8 cellular contexts compared by ENCODE assay signal in genomic region chr2:231198291-231199173, GRCh38. TPM values are rescaled to one million over a fixed set of nuclear protein-coding genes. Genes with fewer than 3 reads are reported as not detected.
A peak's percentile ranks its signal among the peaks of the same experiment; 100 is the strongest.
DNase-seq lines count a peak whose midpoint lies in the region; ATAC-seq and TF ChIP-seq lines count a peak whose summit lies in the region.

A gene with protein sequence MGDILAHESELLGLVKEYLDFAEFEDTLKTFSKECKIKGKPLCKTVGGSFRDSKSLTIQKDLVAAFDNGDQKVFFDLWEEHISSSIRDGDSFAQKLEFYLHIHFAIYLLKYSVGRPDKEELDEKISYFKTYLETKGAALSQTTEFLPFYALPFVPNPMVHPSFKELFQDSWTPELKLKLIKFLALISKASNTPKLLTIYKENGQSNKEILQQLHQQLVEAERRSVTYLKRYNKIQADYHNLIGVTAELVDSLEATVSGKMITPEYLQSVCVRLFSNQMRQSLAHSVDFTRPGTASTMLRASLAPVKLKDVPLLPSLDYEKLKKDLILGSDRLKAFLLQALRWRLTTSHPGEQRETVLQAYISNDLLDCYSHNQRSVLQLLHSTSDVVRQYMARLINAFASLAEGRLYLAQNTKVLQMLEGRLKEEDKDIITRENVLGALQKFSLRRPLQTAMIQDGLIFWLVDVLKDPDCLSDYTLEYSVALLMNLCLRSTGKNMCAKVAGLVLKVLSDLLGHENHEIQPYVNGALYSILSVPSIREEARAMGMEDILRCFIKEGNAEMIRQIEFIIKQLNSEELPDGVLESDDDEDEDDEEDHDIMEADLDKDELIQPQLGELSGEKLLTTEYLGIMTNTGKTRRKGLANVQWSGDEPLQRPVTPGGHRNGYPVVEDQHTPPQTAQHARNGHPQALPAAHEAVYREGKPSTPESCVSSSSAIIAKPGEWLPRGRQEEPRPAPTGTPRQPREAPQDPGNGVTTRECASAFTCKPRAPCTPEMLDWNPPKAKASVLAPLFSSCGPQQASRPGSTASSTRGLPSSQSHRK (plus strand): TSS chr2:231198631. CDS start chr2:231206239, 7,608 bp downstream.

- intact Hi-C loops in IMR-90 (cut with micrococcal nuclease), result loop anchor here (2.0 kb wide), 1 partner anchor 24 kb away; no protein-coding TSS in a partner anchor
- intact Hi-C loops in natural killer cell (cut with micrococcal nuclease), result no loop called here

- dilution Hi-C loops in IMR-90 (cut with HindIII; ENCODE audit: low sequenced_read_pairs, unreplicated experiment), result no loop called here

- H3K23ac ChIP-seq in IMR-90 (ENCODE audit: low read depth, low read length), result peak within 1 kb of the TSS; percentile 94

- H3K9ac ChIP-seq in IMR-90 (ENCODE audit: low read depth, low read length), result peak within 1 kb of the TSS; percentile 96

- H2BK5ac ChIP-seq in IMR-90 (ENCODE audit: low read depth, low read length, poor library complexity, severe bottlenecking), result peak within 1 kb of the TSS; percentile 88

- peak within 1 kb of the TSS; percentile 97 for H2AFZ ChIP-seq in IMR-90 (replicated peaks; ENCODE audit: low read length, poor library complexity)

- H3K9me3 ChIP-seq in IMR-90 (ENCODE audit: control insufficient read depth, insufficient read depth, low read length), result no peaks in the 10 kb centered on the region

- peak within 1 kb of the TSS; percentile 97 for H3K4ac ChIP-seq in IMR-90 (ENCODE audit: low read depth, low read length)

- H3K27ac ChIP-seq in IMR-90 (ENCODE audit: insufficient read depth, low read length), result peak within 1 kb of the TSS; percentile 92

- no peaks in the 10 kb centered on the region for H3K4me1 Mint-ChIP-seq in activated T-helper 17 cell treated with anti-CD3 and anti-CD28 coated beads, Interleukin-2, amount 50 U/mL, for 72 hours
- peaks cover 9 to 13% of the 10 kb centered on the region in 2 donors for H3K4me1 Mint-ChIP-seq in natural killer cell
- H3K4me1 Mint-ChIP-seq in stimulated activated naive B cell treated with anti-CD40 and anti-IgM and Interleukin-4, amounts not matched to agents 10 μg/mL and 1 μg/mL and 100 μg/mL, for 72 hours, result peaks cover 16 to 29% of the 10 kb centered on the region in 2 donors

- H2BK15ac ChIP-seq in IMR-90 (ENCODE audit: low read depth, low read length), result peak within 1 kb of the TSS; percentile 63; the same call in 2 of the 3 replicates

- H3K4me2 ChIP-seq in IMR-90 (ENCODE audit: low read depth, low read length), result peak within 1 kb of the TSS; percentile 99

- peak within 1 kb of the TSS; percentile 58 for H2BK20ac ChIP-seq in IMR-90 (ENCODE audit: low read depth, low read length)

- H3K4me3 ChIP-seq in IMR-90 (ENCODE audit: insufficient read depth, low read depth, low read length), result peak within 1 kb of the TSS; percentile 95

- no peak; the same call in 1 of the 2 replicates for TF ChIP-seq POLR2A in IMR-90 (IDR thresholded peaks at IDR 0.05; ENCODE audit: low read depth, low read length)

- peaks cover 9% of the 10 kb centered on the region; the same call in 1 of the 2 replicates for H3K4me1 ChIP-seq in IMR-90 (ENCODE audit: control insufficient read depth, insufficient read depth, low read length)

- H3K4me3 Mint-ChIP-seq in activated T-helper 17 cell treated with anti-CD3 and anti-CD28 coated beads, Interleukin-2, amount 50 U/mL, for 72 hours, result peak within 1 kb of the TSS; percentile 85
- peak within 1 kb of the TSS; percentile 94 for H3K4me3 Mint-ChIP-seq in natural killer cell
- peak within 1 kb of the TSS; percentile 92 to 96 for H3K4me3 Mint-ChIP-seq in stimulated activated naive B cell treated with anti-CD40 and anti-IgM and Interleukin-4, amounts not matched to agents 10 μg/mL and 1 μg/mL and 100 μg/mL, for 72 hours

- peak within 1 kb of the TSS; percentile 98 for H3K14ac ChIP-seq in IMR-90 (replicated peaks; ENCODE audit: low read depth, low read length)

- DNase-seq in DMS79 treated with DMSO at 0.1 percent for 48 hours (lab: John Stamatoyannopoulos, UW) (peak; percentile 54), IMR-90 (peak; percentile 51), RPMI7951 (ENCODE audit: low read depth) (peak; percentile 72), fibroblast of peridontal ligament (ENCODE audit: extremely low read depth) (peak; percentile 40), natural killer cell (peak; percentile 72)
- peak; percentile 79 for DNase-seq in stimulated activated naive B cell treated with anti-CD40 and anti-IgM and Interleukin-4, amounts not matched to agents 10 μg/mL and 1 μg/mL and 100 μg/mL, for 72 hours

- peaks cover 31 to 56% of the 10 kb centered on the region in 2 experiments for H3K79me1 ChIP-seq in IMR-90 (ENCODE audit: low read depth in 1 of 2, low read length in 2 of 2)

- ATAC-seq in GM21576 (IDR thresholded peaks at IDR 0.05; ENCODE audit: unreplicated experiment) (peak; percentile 98), IMR-90 (ENCODE audit: low read depth) (peak; percentile 96), natural killer cell (peak; percentile 91 to 96 (median 91))
- ATAC-seq in activated T-helper 17 cell treated with anti-CD3 and anti-CD28 coated beads, Interleukin-2, amount 50 U/mL, for 72 hours (replicated peaks), result peak; percentile 96
- peak; percentile 98 for ATAC-seq in stimulated activated naive B cell treated with anti-CD40 and anti-IgM and Interleukin-4, amounts not matched to agents 10 μg/mL and 1 μg/mL and 100 μg/mL, for 72 hours (replicated peaks)

- peaks cover 21% of the 10 kb centered on the region for H3K9me1 ChIP-seq in IMR-90 (ENCODE audit: insufficient read depth, low read length)

- peak within 1 kb of the TSS; percentile 85 for H3K27ac Mint-ChIP-seq in activated T-helper 17 cell treated with anti-CD3 and anti-CD28 coated beads, Interleukin-2, amount 50 U/mL, for 72 hours
- H3K27ac Mint-ChIP-seq in natural killer cell, result peak within 1 kb of the TSS; percentile 54 to 85
- peak within 1 kb of the TSS; percentile 91 for H3K27ac Mint-ChIP-seq in stimulated activated naive B cell treated with anti-CD40 and anti-IgM and Interleukin-4, amounts not matched to agents 10 μg/mL and 1 μg/mL and 100 μg/mL, for 72 hours

- peak within 1 kb of the TSS; percentile 87 for H2AK9ac ChIP-seq in IMR-90 (replicated peaks; ENCODE audit: low read depth, low read length, poor library complexity)

- peak within 1 kb of the TSS; percentile 97 for H3K56ac ChIP-seq in IMR-90 (ENCODE audit: extremely low read depth, insufficient read depth, low read length)

- no peak for TF ChIP-seq CTCF in IMR-90 (conservative IDR thresholded peaks at IDR 0.05; ENCODE audit: low read depth, low read length)
- TF ChIP-seq CTCF in natural killer cell (IDR thresholded peaks at IDR 0.05), result no peak

- POLR2A ChIA-PET in IMR-90 (lab: Charles Lee; ENCODE audit: unreplicated experiment), result no interaction called here

- H3K9me3 Mint-ChIP-seq in activated T-helper 17 cell treated with anti-CD3 and anti-CD28 coated beads, Interleukin-2, amount 50 U/mL, for 72 hours, result no peaks in the 10 kb centered on the region
- no peaks in the 10 kb centered on the region for H3K9me3 Mint-ChIP-seq in natural killer cell
- H3K9me3 Mint-ChIP-seq in stimulated activated naive B cell treated with anti-CD40 and anti-IgM and Interleukin-4, amounts not matched to agents 10 μg/mL and 1 μg/mL and 100 μg/mL, for 72 hours, result no peaks in the 10 kb centered on the region

- peaks cover 5% of the 10 kb centered on the region; the same call in 1 of the 2 replicates for H3K36me3 ChIP-seq in IMR-90 (ENCODE audit: control insufficient read depth, insufficient read depth, low read length)

- peak within 1 kb of the TSS; percentile 84 for H3K18ac ChIP-seq in IMR-90 (ENCODE audit: low read depth, low read length)

- H3K27me3 Mint-ChIP-seq in activated T-helper 17 cell treated with anti-CD3 and anti-CD28 coated beads, Interleukin-2, amount 50 U/mL, for 72 hours, result peaks cover 13% of the 10 kb centered on the region
- H3K27me3 Mint-ChIP-seq in natural killer cell (ENCODE audit: low read depth in 2 of 2), result peaks cover 0 to 10% of the 10 kb centered on the region in 2 donors
- H3K27me3 Mint-ChIP-seq in stimulated activated naive B cell treated with anti-CD40 and anti-IgM and Interleukin-4, amounts not matched to agents 10 μg/mL and 1 μg/mL and 100 μg/mL, for 72 hours, result no peaks in the 10 kb centered on the region

- CTCF ChIA-PET in IMR-90 (lab: Yijun Ruan, JAX), result no interaction called here

- H3K36me3 Mint-ChIP-seq in activated T-helper 17 cell treated with anti-CD3 and anti-CD28 coated beads, Interleukin-2, amount 50 U/mL, for 72 hours (ENCODE audit: low read depth), result no peaks in the 10 kb centered on the region
- H3K36me3 Mint-ChIP-seq in natural killer cell, result no peaks in the 10 kb centered on the region
- peaks cover 12 to 14% of the 10 kb centered on the region in 2 donors for H3K36me3 Mint-ChIP-seq in stimulated activated naive B cell treated with anti-CD40 and anti-IgM and Interleukin-4, amounts not matched to agents 10 μg/mL and 1 μg/mL and 100 μg/mL, for 72 hours

- H3K27me3 ChIP-seq in IMR-90 (ENCODE audit: control insufficient read depth, insufficient read depth, low read length), result no peaks in the 10 kb centered on the region

- in situ Hi-C loops in IMR-90 (cut with MboI; ENCODE audit: low sequenced_read_pairs), result no loop called here

- peak within 1 kb of the TSS; percentile 97 to 98 for H4K8ac ChIP-seq in IMR-90 (ENCODE audit: low read depth in 2 of 2, low read length in 2 of 2)

- WGBS in IMR-90 (ENCODE audit: extremely low coverage in 2 of 2, insufficient read length in 1 of 2), 2 experiments, result 0% methylated on average over 39 of the region's 83 CpGs; no CpG with 5 or more reads in 1 of the 2 experiments

- H4K91ac ChIP-seq in IMR-90 (ENCODE audit: insufficient read depth, low read depth, low read length), result peak within 1 kb of the TSS; percentile 95

- BruUV-seq in IMR-90 (replicated peaks; lab: Mats Ljungman, UMichigan), result TSS peak; percentile 62

- peak within 1 kb of the TSS; percentile 100 for H4K5ac ChIP-seq in IMR-90 (ENCODE audit: low read depth, low read length)

- TF ChIP-seq RAD21 in IMR-90 (IDR thresholded peaks at IDR 0.05; ENCODE audit: low read length), result no peak

- peak within 1 kb of the TSS; percentile 83 for H2AK5ac ChIP-seq in IMR-90 (ENCODE audit: low read depth, low read length)

- H2BK120ac ChIP-seq in IMR-90 (ENCODE audit: low read depth, low read length), result peak within 1 kb of the TSS; percentile 84

- peaks cover 10% of the 10 kb centered on the region for H4K20me1 ChIP-seq in IMR-90 (ENCODE audit: insufficient read depth, low read length)

TF ChIP-seq in IMR-90, 13 proteins besides CTCF, POLR2A, EP300 and RAD21 (continues in another document):
- no peak for TF ChIP-seq MAFK (IDR thresholded peaks at IDR 0.05; ENCODE audit: low read depth, low read length)

RNA-seq across cellular contexts. Expression of the gene that starts here (rescaled TPM):
- total RNA-seq in IMR-90 (2012; rRNA removed) (39.4 and 46.6 TPM in 2 replicates), natural killer cell (1 to 10 TPM; 1.2 to 2.3 (median 2.0) TPM)
- 33.6 and 36.0 TPM in 2 replicates for polyA plus RNA-seq in IMR-90 (2012; rRNA removed)
- 29.9 and 42.2 TPM in 2 replicates for polyA plus RNA-seq in IMR-90 (2012; cell fraction: cytosol; rRNA removed)
- polyA plus RNA-seq in IMR-90 (2012; cell fraction: nucleus; rRNA removed; ENCODE audit: low replicate concordance), result 46.6 and 56.9 TPM in 2 replicates
- 62.3 and 67.2 TPM in 2 replicates for total RNA-seq in RPMI7951 (2014; rRNA removed; shearing (Covaris generic))
- 1 to 10 TPM; 1.6 to 2.0 TPM for total RNA-seq in activated T-helper 17 cell treated with anti-CD3 and anti-CD28 coated beads, Interleukin-2, amount 50 U/mL, for 72 hours

Comparison
In these comparisons a context has a peak if more than half of its experiments do, and no peak if none do; other contexts are left out.
1. Peak in every context shown above with its lines: DNase-seq, ATAC-seq, H3K4me3 ChIP-seq and H3K27ac ChIP-seq.
2. RNA of the gene that starts here (total RNA-seq): 62.3 to 67.2 TPM in RPMI7951 and 39.4 to 46.6 TPM in IMR-90; 1.2 to 2.3 TPM in natural killer cell and 1.6 to 2.0 TPM in activated T-helper 17 cell treated with anti-CD3 and anti-CD28 coated beads, Interleukin-2, amount 50 U/mL, for 72 hours; every median in the first group is over 10 times any median in the second.